Comparison of ENCODE assay signal across 26 cellular contexts in genomic region chr20:19397676-19398075, GRCh38.
DNase-seq lines count a peak whose midpoint lies in the region; ATAC-seq, FAIRE-seq and TF ChIP-seq lines count a peak whose summit lies in the region.
"Had no signal": no experiment of that assay in that cellular context is flagged by ENCODE, and none has a peak within 500 bp of the region (broad histone marks: within the 10 kb centered on the region; RNA-seq: fewer than 3 reads in every experiment).

No MANE protein-coding gene starts in this region.

- no peaks in the 10 kb centered on the region for H3K27me3 Mint-ChIP-seq in WTC11 (ENCODE audit: low read depth)
- H3K27me3 Mint-ChIP-seq: activated B cell treated with CpG ODN at 0.5 μM for 24 hours; activated CD8-positive, alpha-beta T cell treated with anti-CD3 and anti-CD28 coated beads for 36 hours had no signal

- no peaks in the 10 kb centered on the region for H3K9me3 ChIP-seq in prostate gland
- H3K9me3 ChIP-seq: testis had no signal

- H3K4me1 ChIP-seq in prostate gland (replicated peaks), result no peaks in the 10 kb centered on the region
- H3K4me1 ChIP-seq: testis had no signal

- WGBS in prostate gland, result 67% methylated on average over 1 of the region's 1 CpG

- H3K4me3 ChIP-seq in NB4 (ENCODE audit: low read depth, low read length) (no peak overlapping the region), prostate gland (no peak overlapping the region)
- H3K4me3 ChIP-seq: cardiac muscle cell, testis had no signal

- no peak overlapping the region for H3K27ac ChIP-seq in prostate gland
- H3K27ac ChIP-seq: cardiac muscle cell, KMS-11, testis had no signal

- no peak overlapping the region for H3K27ac Mint-ChIP-seq in WTC11
- H3K27ac Mint-ChIP-seq: activated B cell treated with CpG ODN at 0.5 μM for 24 hours; activated CD8-positive, alpha-beta T cell treated with anti-CD3 and anti-CD28 coated beads for 36 hours; CD14-positive monocyte; stimulated activated naive B cell treated with anti-CD40 and anti-IgM and Interleukin-4, amounts not matched to agents 10 μg/mL and 1 μg/mL and 100 μg/mL, for 72 hours had no signal

- no peak overlapping the region for H3K4me3 Mint-ChIP-seq in WTC11
- H3K4me3 Mint-ChIP-seq: activated B cell treated with CpG ODN at 0.5 μM for 24 hours; activated CD8-positive, alpha-beta T cell treated with anti-CD3 and anti-CD28 coated beads for 36 hours; CD14-positive monocyte; stimulated activated naive B cell treated with anti-CD40 and anti-IgM and Interleukin-4, amounts not matched to agents 10 μg/mL and 1 μg/mL and 100 μg/mL, for 72 hours had no signal

- H3K36me3 ChIP-seq in prostate gland, result no peaks in the 10 kb centered on the region
- H3K36me3 ChIP-seq: cardiac muscle cell had no signal

- POLR2A ChIA-PET in WTC11 (lab: Charles Lee), result no interaction called here

- DNase-seq in COLO829 (ENCODE audit: low spot score) (peak; percentile 16), GM12892 (ENCODE audit: insufficient read length) (peak; percentile 3), NB4 (ENCODE audit: low read depth) (peak; percentile 26), WTC11 (ENCODE audit: low spot score) (no peak), NCI-H187 (lab: John Stamatoyannopoulos, UW) (no peak), prostate gland (ENCODE audit: low spot score) (no peak), DMS153 treated with DMSO at 0.1 percent for 48 hours (lab: John Stamatoyannopoulos, UW; ENCODE audit: unreplicated experiment) (no peak)
- DNase-seq: activated B cell treated with CpG ODN at 0.5 μM for 24 hours; activated CD8-positive, alpha-beta T cell treated with anti-CD3 and anti-CD28 coated beads for 36 hours; activated gamma-delta T cell treated with Interleukin-2 at 50 U/mL for 16 hours; amniotic stem cell; DMS 273 treated with DMSO at 0.1 percent for 48 hours; GF-D8; kidney glomerular epithelial cell; NCI-H2171 treated with DMSO at 0.1 percent for 48 hours; NCI-H69; occipital lobe; small intestine; stimulated activated naive B cell treated with anti-CD40 and anti-IgM and Interleukin-4, amounts not matched to agents 10 μg/mL and 1 μg/mL and 100 μg/mL, for 72 hours; testis had no signal

- FAIRE-seq in GM12892 (lab: Jason Lieb, UNC), result peak; percentile 9
- FAIRE-seq: HTR-8/SVneo, small intestine had no signal

- ATAC-seq in WTC11 (peak; percentile 69; the same call in 1 of the 2 replicates), SK-N-SH treated with all-trans-retinoic acid at 6 μM for 48 hours (no peak)
- ATAC-seq: activated CD8-positive, alpha-beta T cell treated with anti-CD3 and anti-CD28 coated beads for 36 hours; Panc1 had no signal

- H3K27me3 ChIP-seq in prostate gland (replicated peaks; ENCODE audit: insufficient read depth), result no peaks in the 10 kb centered on the region
- H3K27me3 ChIP-seq: cardiac muscle cell, testis had no signal

- H3K4me1 Mint-ChIP-seq in WTC11, result peaks cover 11% of the 10 kb centered on the region
- H3K4me1 Mint-ChIP-seq: activated B cell treated with CpG ODN at 0.5 μM for 24 hours; stimulated activated naive B cell treated with anti-CD40 and anti-IgM and Interleukin-4, amounts not matched to agents 10 μg/mL and 1 μg/mL and 100 μg/mL, for 72 hours had no signal

- CTCF ChIA-PET in WTC11 (lab: Charles Lee), result no interaction called here

- intact Hi-C loops in prostate gland (cut with DNase I), result no loop called here

- no peak for TF ChIP-seq POLR2A in GM12892 (IDR thresholded peaks at IDR 0.05; ENCODE audit: low read depth, low read length)
- no peak for TF ChIP-seq POLR2A in NB4 (IDR thresholded peaks at IDR 0.05; ENCODE audit: extremely low read depth, insufficient read length)
- TF ChIP-seq POLR2A in prostate gland (IDR thresholded peaks at IDR 0.05), result no peak

- H3K9me3 Mint-ChIP-seq in WTC11, result peaks cover 50% of the 10 kb centered on the region

- H3K36me3 Mint-ChIP-seq in WTC11, result peaks cover 31% of the 10 kb centered on the region
- H3K36me3 Mint-ChIP-seq: CD14-positive monocyte; stimulated activated naive B cell treated with anti-CD40 and anti-IgM and Interleukin-4, amounts not matched to agents 10 μg/mL and 1 μg/mL and 100 μg/mL, for 72 hours had no signal

- TF ChIP-seq CTCF in NB4 (IDR thresholded peaks at IDR 0.05; ENCODE audit: low read depth, low read length) (no peak), WTC11 (IDR thresholded peaks at IDR 0.05) (no peak), prostate gland (IDR thresholded peaks at IDR 0.05) (no peak)

TF ChIP-seq in WTC11, 78 proteins besides CTCF, POLR2A, EP300 and RAD21 (continues in another document):
- TF ChIP-seq FOXJ3 (CRISPR knock-in tag; IDR thresholded peaks at IDR 0.05; ENCODE audit: borderline replicate concordance) (no peak), ZNF263 (CRISPR knock-in tag; IDR thresholded peaks at IDR 0.05; ENCODE audit: low read depth) (no peak), NR1H2 (CRISPR knock-in tag; IDR thresholded peaks at IDR 0.05) (no peak), ZNF512 (CRISPR knock-in tag; IDR thresholded peaks at IDR 0.05; ENCODE audit: borderline replicate concordance) (no peak), NFATC4 (CRISPR knock-in tag; IDR thresholded peaks at IDR 0.05) (no peak), E2F4 (CRISPR knock-in tag; IDR thresholded peaks at IDR 0.05; ENCODE audit: borderline replicate concordance, low read depth) (no peak), ZNF138 (CRISPR knock-in tag; conservative IDR thresholded peaks at IDR 0.05) (no peak), NR3C1 (CRISPR knock-in tag; conservative IDR thresholded peaks at IDR 0.05; ENCODE audit: low read depth) (no peak)

TF ChIP-seq in SK-N-SH treated with all-trans-retinoic acid at 6 μM for 48 hours, 23 proteins besides CTCF, POLR2A, EP300 and RAD21:
- TF ChIP-seq RARB (CRISPR knock-in tag; IDR thresholded peaks at IDR 0.05) (no peak), ZFP30 (CRISPR knock-in tag; IDR thresholded peaks at IDR 0.05) (no peak), CSRNP3 (CRISPR knock-in tag; IDR thresholded peaks at IDR 0.05) (no peak), ESRRG (CRISPR knock-in tag; IDR thresholded peaks at IDR 0.05) (no peak), ZFP3 (CRISPR knock-in tag; IDR thresholded peaks at IDR 0.05) (no peak), GLIS3 (CRISPR knock-in tag; IDR thresholded peaks at IDR 0.05) (no peak), ARNTL (CRISPR knock-in tag; IDR thresholded peaks at IDR 0.05; ENCODE audit: borderline replicate concordance, low read depth) (no peak), POU6F1 (CRISPR knock-in tag; IDR thresholded peaks at IDR 0.05; ENCODE audit: borderline replicate concordance, low read depth) (no peak)

Comparison
In these comparisons a context has a peak if more than half of its experiments do, and no peak if none do; other contexts are left out.
1. DNase-seq: peak in COLO829 (single experiment), GM12892 (single experiment) and NB4 (single experiment); none in WTC11 (single experiment), NCI-H187 (0 of 2), prostate gland (single experiment) and DMS153 treated with DMSO at 0.1 percent for 48 hours (single experiment).